Comparison of ENCODE assay signal across 28 cellular contexts in genomic region chr1:24224086-24224485, GRCh38. TPM values are rescaled to one million over a fixed set of nuclear protein-coding genes. Genes with fewer than 3 reads are reported as not detected.
DNase-seq lines count a peak whose midpoint lies in the region; ATAC-seq, FAIRE-seq and TF ChIP-seq lines count a peak whose summit lies in the region.
"Had no signal": no experiment of that assay in that cellular context is flagged by ENCODE, and none has a peak within 500 bp of the region (broad histone marks: within the 10 kb centered on the region; RNA-seq: fewer than 3 reads in every experiment).

No MANE protein-coding gene starts in this region.

- no peaks in the 10 kb centered on the region for H3K4me1 ChIP-seq in HEK293 (ENCODE audit: control insufficient read depth, insufficient read depth, low read length)
- no peaks in the 10 kb centered on the region for H3K4me1 ChIP-seq in K562 (replicated peaks in 1 of 2; ENCODE audit: control insufficient read depth in 2 of 2, insufficient read depth in 2 of 2, low read length in 2 of 2)
- no peaks in the 10 kb centered on the region for H3K4me1 ChIP-seq in mucosa of descending colon (ENCODE audit: low read depth)
- H3K4me1 ChIP-seq in suprapubic skin: no peaks in the 10 kb centered on the region
- H3K4me1 ChIP-seq: BE2C, BLaER1 had no signal

- POLR2A ChIA-PET in HEK293 (lab: Yijun Ruan, JAX) (no interaction called here), K562 (lab: Yijun Ruan, JAX) (no interaction called here)

- TF ChIP-seq CTCF in HEK293 (tag by site-specific recombination; IDR thresholded peaks at IDR 0.05): no peak
- TF ChIP-seq CTCF in K562 (IDR thresholded peaks at IDR 0.05 in 2 of 3, conservative IDR thresholded peaks at IDR 0.05 in 1 of 3; ENCODE audit: insufficient read depth in 2 of 3, low read depth in 1 of 3, low read length in 3 of 3): no peak
- TF ChIP-seq CTCF in mucosa of descending colon (IDR thresholded peaks at IDR 0.05): no peak
- TF ChIP-seq CTCF in suprapubic skin (IDR thresholded peaks at IDR 0.05): no peak

- H3K27me3 ChIP-seq in K562 (ENCODE audit: control insufficient read depth in 2 of 2, insufficient read depth in 2 of 2, low read length in 2 of 2) (peaks cover 46 to 64% of the 10 kb centered on the region in 2 experiments), suprapubic skin (no peaks in the 10 kb centered on the region)
- H3K27me3 ChIP-seq: BE2C, BLaER1 had no signal

- peaks cover 4% of the 10 kb centered on the region; the same call in 1 of the 2 replicates for H4K20me1 ChIP-seq in K562 (replicated peaks; ENCODE audit: control insufficient read depth, insufficient read depth, low read length)
- H4K20me1 ChIP-seq: BLaER1 had no signal

- H3K9me1 ChIP-seq in K562 (ENCODE audit: control insufficient read depth, insufficient read depth, low read length): no peaks in the 10 kb centered on the region

- TF ChIP-seq RAD21 in K562 (CRISPR knock-in tag; conservative IDR thresholded peaks at IDR 0.05 in 1 of 2, IDR thresholded peaks at IDR 0.05 in 1 of 2): no peak

- BruUV-seq in K562 (replicated peaks; lab: Mats Ljungman, UMichigan): no TSS peak

- H3K36me3 ChIP-seq in HEK293 (ENCODE audit: control insufficient read depth in 2 of 2, insufficient read depth in 1 of 2, low read length in 2 of 2) (no peaks in the 10 kb centered on the region), K562 (ENCODE audit: control insufficient read depth, insufficient read depth, low read length) (no peaks in the 10 kb centered on the region), mucosa of descending colon (ENCODE audit: low read depth) (no peaks in the 10 kb centered on the region), suprapubic skin (no peaks in the 10 kb centered on the region)
- H3K36me3 ChIP-seq: BE2C, BLaER1 had no signal

- H3K79me2 ChIP-seq in K562 (ENCODE audit: control insufficient read depth, insufficient read depth, low read length): no peaks in the 10 kb centered on the region

- intact Hi-C loops in K562 (cut with micrococcal nuclease) (no loop called here), mucosa of descending colon (cut with DNase I, micrococcal nuclease) (no loop called here)

- H3K4me3 ChIP-seq in HEK293 (ENCODE audit: low read depth, low read length) (no peak overlapping the region), K562 (no peak overlapping the region), mucosa of descending colon (no peak overlapping the region), suprapubic skin (no peak overlapping the region)
- H3K4me3 ChIP-seq: BLaER1, GM12878 had no signal

- in situ Hi-C loops in K562 (cut with MboI): no loop called here

- no peak overlapping the region for H2AFZ ChIP-seq in K562 (ENCODE audit: low read depth, low read length)

- 3% methylated on average over 2 of the region's 2 CpGs for WGBS in K562 (ENCODE audit: insufficient coverage, low coverage, missing lambda C conversion rate)
- 100% methylated on average over 2 of the region's 2 CpGs for WGBS in suprapubic skin

- ATAC-seq in K562 (no peak), mucosa of descending colon (peak; percentile 25), HG03097 (IDR thresholded peaks at IDR 0.05; ENCODE audit: low FRiP score, unreplicated experiment) (no peak)
- ATAC-seq: GM12878 had no signal

- no peak overlapping the region for H3K9ac ChIP-seq in K562 (ENCODE audit: insufficient read depth in 1 of 2, low read depth in 2 of 2, low read length in 2 of 2)
- H3K9ac ChIP-seq: BLaER1 had no signal

- TF ChIP-seq POLR2A in K562 (conservative IDR thresholded peaks at IDR 0.05) (no peak), suprapubic skin (IDR thresholded peaks at IDR 0.05) (no peak)

- H3K27ac ChIP-seq in HEK293 (ENCODE audit: extremely low read depth, low read depth, low read length): no peak overlapping the region
- no peak overlapping the region for H3K27ac ChIP-seq in K562 (ENCODE audit: extremely low read depth, low read depth, low read length)
- H3K27ac ChIP-seq in suprapubic skin: no peak overlapping the region
- H3K27ac ChIP-seq: BLaER1 had no signal

- TF ChIP-seq EP300 in K562 (IDR thresholded peaks at IDR 0.05; ENCODE audit: low read length): no peak
- TF ChIP-seq EP300 in suprapubic skin (IDR thresholded peaks at IDR 0.05): no peak

- no peak for DNase-seq in K562 (ENCODE audit: extremely low read depth in 1 of 4, low spot score in 3 of 4)
- DNase-seq in mucosa of descending colon: no peak
- no peak for DNase-seq in NCI-H2196 treated with DMSO at 0.1 percent for 48 hours (lab: John Stamatoyannopoulos, UW; ENCODE audit: unreplicated experiment)
- DNase-seq in suprapubic skin (ENCODE audit: low spot score in 2 of 2): no peak
- DNase-seq: 8988T; ACHN; BE2C; C1 segment of cervical spinal cord; CD4-positive, alpha-beta memory T cell; CD4-positive, CD25-positive, alpha-beta regulatory T cell; CD8-positive, alpha-beta memory T cell; COR-L47; DMS 273 treated with DMSO at 0.1 percent for 48 hours; DMS153; DMS53; DMS79; DND-41; EL; GDM1 had no signal

- no peak for FAIRE-seq in K562 (lab: Jason Lieb, UNC)
- FAIRE-seq: A204.1, GM12878, GM12892, GM18507 had no signal

- CTCF ChIA-PET in HEK293 (lab: Yijun Ruan, JAX) (interaction anchor here (1.0 to 1.8 kb wide), 2 partner anchors 157 to 167 kb away, joined by 3 to 6 read pairs; no protein-coding TSS in a partner anchor), K562 (lab: Yijun Ruan, JAX; ENCODE audit: low intra/inter-chr PET ratio) (no interaction called here)

- H3K9me3 ChIP-seq in HEK293 (ENCODE audit: control insufficient read depth, insufficient read depth, low read depth, low read length) (no peaks in the 10 kb centered on the region), K562 (replicated peaks; ENCODE audit: control insufficient read depth, insufficient read depth, low read depth, low read length) (no peaks in the 10 kb centered on the region), mucosa of descending colon (no peaks in the 10 kb centered on the region), suprapubic skin (no peaks in the 10 kb centered on the region)
- H3K9me3 ChIP-seq: BE2C, BLaER1 had no signal

- H3K4me2 ChIP-seq in K562 (ENCODE audit: insufficient read depth, low read length): no peak overlapping the region
- H3K4me2 ChIP-seq: BLaER1 had no signal

TF ChIP-seq in HEK293, 187 proteins besides CTCF, POLR2A, EP300 and RAD21:
- no peak for TF ChIP-seq ZNF16 (tag by site-specific recombination; IDR thresholded peaks at IDR 0.05; ENCODE audit: low read depth)
- TF ChIP-seq ZNF768 (tag by site-specific recombination; IDR thresholded peaks at IDR 0.05): 0 out of 2 replicates have a peak, but pooled peaks have one; percentile 22

TF ChIP-seq in K562, 482 proteins besides CTCF, POLR2A, EP300 and RAD21:
- TF ChIP-seq ZBTB34 (CRISPR knock-in tag; IDR thresholded peaks at IDR 0.05) (no peak), SIRT6 (IDR thresholded peaks at IDR 0.05; ENCODE audit: low read depth, low read length) (no peak), RBM25 (IDR thresholded peaks at IDR 0.05; ENCODE audit: low read depth, low read length, severe bottlenecking) (peak; percentile 21), ZFP36 (IDR thresholded peaks at IDR 0.05; ENCODE audit: low read depth, low read length, partially characterized antibody) (peak; percentile 19)

RNA-seq across cellular contexts. Expression of gene IFNLR1, which starts 37.0 kb away (rescaled TPM):
- not detected in 2 replicates for total RNA-seq in K562 (2011; cell fraction: chromatin; rRNA removed; ENCODE audit: low replicate concordance)
- total RNA-seq in K562 (2011; cell fraction: nucleolus; rRNA removed): not detected in 2 replicates
- total RNA-seq in K562 (2011; cell fraction: nucleoplasm; rRNA removed): not detected in 2 replicates
- not detected in 2 replicates for total RNA-seq in K562 (2014; rRNA removed)
- total RNA-seq in K562 (2014; rRNA removed; fragmentation: Illumina TruSeq; extraction: Trizol): not detected in 2 replicates
- total RNA-seq in K562 (2015; rRNA removed; fragmentation: Illumina TruSeq; extraction: Trizol): not detected in 2 replicates
- not detected in 2 replicates for total RNA-seq in K562 (2021)
- polyA plus RNA-seq in K562 (2011; rRNA removed): not detected in 2 replicates
- polyA plus RNA-seq in K562 (2011; cell fraction: cytosol; rRNA removed): not detected in 2 replicates
- not detected in 2 replicates for polyA plus RNA-seq in K562 (2011; cell fraction: nucleus; rRNA removed)
- not detected in 2 replicates for polyA plus RNA-seq in K562 (2012)
- not detected in 2 replicates for polyA plus RNA-seq in K562 (2014; fragmentation: Illumina TruSeq; extraction: Trizol)
- not detected for polyA plus RNA-seq in K562 (2014; fragmentation: Nextera tagmentation; extraction: Ambion mirVana)
- not detected in 2 replicates for polyA plus RNA-seq in K562 (2014; rRNA removed)
- not detected in 2 replicates for polyA minus RNA-seq in K562 (2011; rRNA and poly(A)+ RNA removed)
- not detected in 2 replicates for polyA minus RNA-seq in K562 (2011; cell fraction: cytosol; rRNA and poly(A)+ RNA removed)
- polyA minus RNA-seq in K562 (2011; cell fraction: nucleus; rRNA and poly(A)+ RNA removed): not detected in 2 replicates
- 10 to 100 TPM in 2 of 3 donors, 1 to 10 TPM in 1; 5.3 to 24.0 (median 18.8) TPM for total RNA-seq in mucosa of descending colon
- 10 to 100 TPM; 11.7 to 16.1 (median 14.0) TPM for total RNA-seq in suprapubic skin
- polyA plus RNA-seq: AG04450, CD14-positive monocyte had no signal

Comparison
In these comparisons a context has a peak if more than half of its experiments do, and no peak if none do; other contexts are left out.
1. RNA of gene IFNLR1, which starts 37.0 kb away (total RNA-seq): 5.3 to 24.0 TPM in mucosa of descending colon and 11.7 to 16.1 TPM in suprapubic skin; not detected in K562; every median in the first group is over 4 times any median in the second.